ENCODE assay signal across 2 cellular contexts in genomic region chr1:229402329-229402728, GRCh38. TPM values are rescaled to one million over a fixed set of nuclear protein-coding genes. Genes with fewer than 3 reads are reported as not detected.
"Had no signal": no experiment of that assay in that cellular context is flagged by ENCODE, and none has a peak within 500 bp of the region (broad histone marks: within the 10 kb centered on the region; RNA-seq: fewer than 3 reads in every experiment).

No MANE protein-coding gene starts in this region.

RNA-seq across cellular contexts. Expression of gene ACTA1, which starts 31.6 kb away (rescaled TPM):
- total RNA-seq: G401, GM12878 had no signal
